ENCODE assay signal across 1 cellular context in genomic region chr19:495440-496332, GRCh38.
A peak's percentile ranks its signal among the peaks of the same experiment; 100 is the strongest.
TF ChIP-seq lines count a peak whose summit lies in the region.

No MANE protein-coding gene starts in this region.

TF ChIP-seq in HepG2, 621 proteins besides CTCF, POLR2A, EP300 and RAD21 (continues in another document):
- TF ChIP-seq RCOR2 (CRISPR knock-in tag; IDR thresholded peaks at IDR 0.05) (peak; percentile 85), FOXA1 (IDR thresholded peaks at IDR 0.05) (no peak), FOXA1 (CRISPR knock-in tag; IDR thresholded peaks at IDR 0.05) (0 out of 2 replicates have a peak, but pooled peaks have one; percentile 5), FIP1L1 (IDR thresholded peaks at IDR 0.05; ENCODE audit: borderline replicate concordance, insufficient read depth, low read depth, low read length) (no peak), FOXK1 (CRISPR knock-in tag; IDR thresholded peaks at IDR 0.05; ENCODE audit: borderline replicate concordance, low read depth) (no peak), PAF1 (CRISPR knock-in tag; IDR thresholded peaks at IDR 0.05) (no peak), TFAP4 (IDR thresholded peaks at IDR 0.05; ENCODE audit: borderline replicate concordance, low read depth) (no peak), ZBTB44 (CRISPR knock-in tag; IDR thresholded peaks at IDR 0.05) (no peak), ZNF276 (CRISPR knock-in tag; IDR thresholded peaks at IDR 0.05; ENCODE audit: low read depth) (no peak), ZNF788 (CRISPR knock-in tag; IDR thresholded peaks at IDR 0.05; ENCODE audit: borderline replicate concordance) (no peak; the same call in 1 of the 2 replicates), GABPA (IDR thresholded peaks at IDR 0.05; ENCODE audit: low read depth, low read length) (no peak), GABPA (CRISPR knock-in tag; IDR thresholded peaks at IDR 0.05; ENCODE audit: low read depth) (no peak), PLSCR1 (CRISPR knock-in tag; IDR thresholded peaks at IDR 0.05; ENCODE audit: borderline replicate concordance) (no peak), CBX1 (IDR thresholded peaks at IDR 0.05; ENCODE audit: low read depth) (peak; percentile 20), ZBTB33 (CRISPR knock-in tag; IDR thresholded peaks at IDR 0.05) (0 out of 2 replicates have a peak, but pooled peaks have one; percentile 29), ZNF570 (CRISPR knock-in tag; IDR thresholded peaks at IDR 0.05; ENCODE audit: borderline replicate concordance) (no peak), ZNF749 (CRISPR knock-in tag; IDR thresholded peaks at IDR 0.05; ENCODE audit: borderline replicate concordance) (no peak), DBP (CRISPR knock-in tag; IDR thresholded peaks at IDR 0.05; ENCODE audit: not compliant biosample characterization) (no peak), NFIB (CRISPR knock-in tag; IDR thresholded peaks at IDR 0.05; ENCODE audit: borderline replicate concordance) (no peak), DRAP1 (CRISPR knock-in tag; IDR thresholded peaks at IDR 0.05) (no peak), CEBPG (CRISPR knock-in tag; IDR thresholded peaks at IDR 0.05) (no peak), ZNF335 (CRISPR knock-in tag; IDR thresholded peaks at IDR 0.05) (no peak), NFRKB (IDR thresholded peaks at IDR 0.05) (no peak), ZNF619 (CRISPR knock-in tag; IDR thresholded peaks at IDR 0.05) (no peak), HDAC1 (CRISPR knock-in tag; IDR thresholded peaks at IDR 0.05) (peak; percentile 51; the same call in 1 of the 2 replicates), ZBTB21 (CRISPR knock-in tag; IDR thresholded peaks at IDR 0.05) (no peak), ZNF768 (CRISPR knock-in tag; IDR thresholded peaks at IDR 0.05) (peak; percentile 13; the same call in 1 of the 2 replicates), ZNF879 (CRISPR knock-in tag; IDR thresholded peaks at IDR 0.05) (no peak), ZNF720 (CRISPR knock-in tag; IDR thresholded peaks at IDR 0.05) (no peak), SKIL (CRISPR knock-in tag; IDR thresholded peaks at IDR 0.05; ENCODE audit: borderline replicate concordance) (no peak), KLF6 (CRISPR knock-in tag; IDR thresholded peaks at IDR 0.05) (no peak), SALL1 (CRISPR knock-in tag; IDR thresholded peaks at IDR 0.05) (peak; percentile 40; the same call in 1 of the 2 replicates), KDM5B (CRISPR knock-in tag; IDR thresholded peaks at IDR 0.05; ENCODE audit: borderline replicate concordance) (no peak; the same call in 1 of the 2 replicates), TBX3 (IDR thresholded peaks at IDR 0.05; ENCODE audit: borderline replicate concordance) (no peak), ZNF101 (CRISPR knock-in tag; IDR thresholded peaks at IDR 0.05; ENCODE audit: borderline replicate concordance, low read depth) (no peak), ZFY (CRISPR knock-in tag; IDR thresholded peaks at IDR 0.05) (no peak), MXD4 (CRISPR knock-in tag; IDR thresholded peaks at IDR 0.05) (no peak), AGO2 (optimal IDR thresholded peaks at IDR 0.05; ENCODE audit: low read depth, low read length) (no peak), KAT7 (CRISPR knock-in tag; IDR thresholded peaks at IDR 0.05; ENCODE audit: borderline replicate concordance) (no peak), SKI (IDR thresholded peaks at IDR 0.05; ENCODE audit: partially characterized antibody) (no peak), ZNF33B (CRISPR knock-in tag; IDR thresholded peaks at IDR 0.05) (no peak), CHD4 (IDR thresholded peaks at IDR 0.05; ENCODE audit: borderline replicate concordance, low read length) (peak; percentile 65; the same call in 1 of the 2 replicates), ZSCAN20 (CRISPR knock-in tag; IDR thresholded peaks at IDR 0.05; ENCODE audit: borderline replicate concordance) (no peak), ZMAT5 (CRISPR knock-in tag; IDR thresholded peaks at IDR 0.05; ENCODE audit: borderline replicate concordance, low read depth) (no peak), SRF (IDR thresholded peaks at IDR 0.05; ENCODE audit: low read depth, low read length) (no peak), HNF4G (IDR thresholded peaks at IDR 0.05; ENCODE audit: borderline replicate concordance, low read depth, low read length) (no peak), HNF4G (CRISPR knock-in tag; IDR thresholded peaks at IDR 0.05; ENCODE audit: borderline replicate concordance, low read depth) (no peak), ZNF264 (CRISPR knock-in tag; IDR thresholded peaks at IDR 0.05) (no peak), POGK (CRISPR knock-in tag; conservative IDR thresholded peaks at IDR 0.05) (no peak), ZNF713 (CRISPR knock-in tag; IDR thresholded peaks at IDR 0.05) (no peak), ZNF556 (CRISPR knock-in tag; IDR thresholded peaks at IDR 0.05; ENCODE audit: borderline replicate concordance) (no peak), IKZF1 (IDR thresholded peaks at IDR 0.05) (no peak), ZNF343 (CRISPR knock-in tag; IDR thresholded peaks at IDR 0.05) (no peak)
